ENCODE assay signal across 7 cellular contexts in genomic region chr10:45420453-45421192, GRCh38. TPM values are rescaled to one million over a fixed set of nuclear protein-coding genes. Genes with fewer than 3 reads are reported as not detected.
A peak's percentile ranks its signal among the peaks of the same experiment; 100 is the strongest.
DNase-seq lines count a peak whose midpoint lies in the region; ATAC-seq, FAIRE-seq and TF ChIP-seq lines count a peak whose summit lies in the region.

No MANE protein-coding gene starts in this region.

- FAIRE-seq in GM18507 (lab: Jason Lieb, UNC): peak; percentile 100

- peak overlapping the region; percentile 81 to 88 (median 82) for H3K27ac ChIP-seq in transverse colon

- no peak for TF ChIP-seq POLR2A in transverse colon (IDR thresholded peaks at IDR 0.05)

- TF ChIP-seq EP300 in transverse colon (IDR thresholded peaks at IDR 0.05; ENCODE audit: low read depth): no peak

- H3K36me3 Mint-ChIP-seq in naive thymus-derived CD8-positive, alpha-beta T cell: no peaks in the 10 kb centered on the region

- no peaks in the 10 kb centered on the region for H3K27me3 ChIP-seq in transverse colon

- peak overlapping the region; percentile 95 to 99 (median 98) for H3K27ac Mint-ChIP-seq in naive thymus-derived CD8-positive, alpha-beta T cell

- intact Hi-C loops in transverse colon (cut with DNase I; ENCODE audit: low total_unique reads): no loop called here

- H3K9me3 ChIP-seq in transverse colon: no peaks in the 10 kb centered on the region

- H3K4me1 ChIP-seq in transverse colon: peaks cover 7 to 30% (median 12%) of the 10 kb centered on the region in 4 donors

- POLR2A ChIA-PET in naive thymus-derived CD8-positive, alpha-beta T cell (lab: Charles Lee): interaction anchor here (0.7 to 4.7 kb wide), 5 partner anchors 9 to 174 kb away, joined by 3 to 38 read pairs (median 6); no protein-coding TSS in a partner anchor

- no peaks in the 10 kb centered on the region for H3K9me3 Mint-ChIP-seq in naive thymus-derived CD8-positive, alpha-beta T cell

- WGBS in transverse colon (ENCODE audit: low coverage in 1 of 2), 2 donors: 1 to 22% methylated on average over 6 to 16 of the region's 16 CpGs

- peak; percentile 47 to 58 for ATAC-seq in naive thymus-derived CD8-positive, alpha-beta T cell

- TF ChIP-seq CTCF in HFF-Myc (IDR thresholded peaks at IDR 0.05; ENCODE audit: low read depth, low read length, missing control alignments): no peak
- TF ChIP-seq CTCF in transverse colon (IDR thresholded peaks at IDR 0.05): no peak

- H3K4me3 ChIP-seq in HFF-Myc (replicated peaks; ENCODE audit: low read depth, low read length) (no peak overlapping the region), transverse colon (no peak overlapping the region)

- peaks cover 40 to 80% (median 64%) of the 10 kb centered on the region in 4 donors for H3K4me1 Mint-ChIP-seq in naive thymus-derived CD8-positive, alpha-beta T cell

- peak overlapping the region; percentile 89 to 98 (median 94) for H3K4me3 Mint-ChIP-seq in naive thymus-derived CD8-positive, alpha-beta T cell

- H3K36me3 ChIP-seq in transverse colon: no peaks in the 10 kb centered on the region

- DNase-seq in GM18507 (ENCODE audit: extremely low spot score, insufficient read length, low read depth) (peak; percentile 60), HFF-Myc (ENCODE audit: extremely low read depth, low read depth) (peak; percentile 41), MV-4-11 (lab: John Stamatoyannopoulos, UW) (peak; percentile 82), dermis microvascular lymphatic vessel endothelial cell (ENCODE audit: low read depth in 2 of 2) (peak; percentile 4 to 71), transverse colon (peak; percentile 87)
- DNase-seq in activated CD4-positive, alpha-beta T cell treated with anti-CD3 and anti-CD28 coated beads for 1 hour: peak; percentile 40
- peak in 9 of 10 donors; percentile 36 to 72 (median 56) for DNase-seq in naive thymus-derived CD8-positive, alpha-beta T cell

- peaks cover 0 to 4% (median 0%) of the 10 kb centered on the region in 5 donors for H3K27me3 Mint-ChIP-seq in naive thymus-derived CD8-positive, alpha-beta T cell

- in situ Hi-C loops in transverse colon (cut with MboI; ENCODE audit: low pct_ligation_motif_present in 1 of 4, low pct_unique_long_range_greater_than_20kb in 1 of 4, low sequenced_read_pairs in 3 of 4): no loop called here

RNA-seq across cellular contexts. Expression of gene ALOX5, which starts 46.6 kb away (rescaled TPM):
- total RNA-seq in dermis microvascular lymphatic vessel endothelial cell (not detected in 2 replicates), transverse colon (10 to 100 TPM; 13.5 to 27.2 (median 21.1) TPM)
- 10 to 100 TPM; 11.2 to 12.7 TPM for total RNA-seq in naive thymus-derived CD8-positive, alpha-beta T cell
- polyA plus RNA-seq in naive thymus-derived CD8-positive, alpha-beta T cell: 1 to 10 TPM in 1 of 3 donors, under 1 TPM in 2; 0.29 to 1.8 (median 0.31) TPM

Comparison
In these comparisons a context has a peak if more than half of its experiments do, and no peak if none do; other contexts are left out.
1. RNA of gene ALOX5, which starts 46.6 kb away (total RNA-seq): 13.5 to 27.2 TPM in transverse colon and 11.2 to 12.7 TPM in naive thymus-derived CD8-positive, alpha-beta T cell; not detected in dermis microvascular lymphatic vessel endothelial cell; every median in the first group is over 10 times any median in the second.
2. Peak in every context shown above with its lines, with median percentiles within 50 percentile points of each other: DNase-seq.